Comparison of ENCODE assay signal across 8 cellular contexts in genomic region chr13:50123862-50124535, GRCh38.
DNase-seq lines count a peak whose midpoint lies in the region; ATAC-seq and TF ChIP-seq lines count a peak whose summit lies in the region.

No MANE protein-coding gene starts in this region.

- H3K4me2 ChIP-seq in GM23338: peak overlapping the region; percentile 95

- DNase-seq in ELF-1 (ENCODE audit: low read depth, low spot score) (peak; percentile 70), GM23338 (ENCODE audit: low spot score) (peak; percentile 89), LHCN-M2 (ENCODE audit: low read depth) (peak; percentile 93), SIG-M5 (lab: John Stamatoyannopoulos, UW) (peak; percentile 79), non-pigmented ciliary epithelial cell (ENCODE audit: low read depth) (peak; percentile 76), tibial artery (peak; percentile 90 to 95)
- peak; percentile 89 for DNase-seq in activated naive CD4-positive, alpha-beta T cell treated with anti-CD3 and anti-CD28 coated beads for 36 hours

- H2AFZ ChIP-seq in GM23338: peak overlapping the region; percentile 94

- H3K27ac ChIP-seq in GM23338 (ENCODE audit: low read depth): no peak overlapping the region
- peak overlapping the region; percentile 87 to 100 (median 99) for H3K27ac ChIP-seq in gastroesophageal sphincter
- peak overlapping the region; percentile 100 for H3K27ac ChIP-seq in tibial artery

- no peaks in the 10 kb centered on the region; the same call in 1 of the 3 replicates for H3K9me3 Mint-ChIP-seq in GM23338
- no peaks in the 10 kb centered on the region for H3K9me3 Mint-ChIP-seq in activated naive CD4-positive, alpha-beta T cell treated with anti-CD3 and anti-CD28 coated beads for 36 hours

- peak overlapping the region; percentile 89 for H3K4me3 ChIP-seq in GM23338
- peak overlapping the region; percentile 65 to 96 for H3K4me3 ChIP-seq in gastroesophageal sphincter
- peak overlapping the region; percentile 95 to 96 for H3K4me3 ChIP-seq in tibial artery

- ATAC-seq in GM23338 (peak; percentile 25), gastroesophageal sphincter (peak; percentile 88)

- peak overlapping the region; percentile 77 for H3K4me3 Mint-ChIP-seq in GM23338
- H3K4me3 Mint-ChIP-seq in activated naive CD4-positive, alpha-beta T cell treated with anti-CD3 and anti-CD28 coated beads for 36 hours: peak overlapping the region; percentile 77

- no peaks in the 10 kb centered on the region; the same call in 2 of the 3 replicates for H3K36me3 Mint-ChIP-seq in GM23338 (ENCODE audit: low read depth)
- H3K36me3 Mint-ChIP-seq in activated naive CD4-positive, alpha-beta T cell treated with anti-CD3 and anti-CD28 coated beads for 36 hours (ENCODE audit: low read depth): peaks cover 2% of the 10 kb centered on the region

- H3K4me1 Mint-ChIP-seq in GM23338: peaks cover 50% of the 10 kb centered on the region
- H3K4me1 Mint-ChIP-seq in activated naive CD4-positive, alpha-beta T cell treated with anti-CD3 and anti-CD28 coated beads for 36 hours (ENCODE audit: low read depth): peaks cover 48% of the 10 kb centered on the region

- H4K20me1 ChIP-seq in GM23338 (replicated peaks; ENCODE audit: insufficient read depth): peaks cover 29% of the 10 kb centered on the region

- H3K9me3 ChIP-seq in gastroesophageal sphincter (no peaks in the 10 kb centered on the region), tibial artery (no peaks in the 10 kb centered on the region)

- no peaks in the 10 kb centered on the region for H3K9me2 ChIP-seq in GM23338 (ENCODE audit: insufficient read depth)

- H3F3A ChIP-seq in GM23338 (replicated peaks; ENCODE audit: low read depth): peaks cover 44% of the 10 kb centered on the region

- 0% methylated on average over 3 of the region's 69 CpGs for WGBS in gastroesophageal sphincter (ENCODE audit: low coverage in 1 of 2), 2 donors

- CTCF ChIA-PET in activated naive CD4-positive, alpha-beta T cell treated with anti-CD3 and anti-CD28 coated beads for 36 hours (lab: Charles Lee): interaction anchor here (0.6 to 4.7 kb wide), 5 partner anchors 22 to 788 kb away, joined by 3 to 44 read pairs (median 3); no protein-coding TSS in a partner anchor

- H3K4me1 ChIP-seq in GM23338 (ENCODE audit: insufficient read depth) (peaks cover 51% of the 10 kb centered on the region), gastroesophageal sphincter (peaks cover 0 to 62% (median 7%) of the 10 kb centered on the region in 3 donors), tibial artery (peaks cover 0 to 35% (median 28%) of the 10 kb centered on the region in 4 donors)

- intact Hi-C loops in activated naive CD4-positive, alpha-beta T cell treated with anti-CD3 and anti-CD28 coated beads for 36 hours (cut with micrococcal nuclease): loop anchor here (1.0 to 2.0 kb wide), 9 partner anchors 18 to 1679 kb away; partner anchors contain the start of genes CAB39L, INTS6, KPNA3 and SETDB2
- intact Hi-C loops in tibial artery (cut with DNase I; ENCODE audit: low total_unique reads): loop anchor here (2.0 to 10.0 kb wide), 4 partner anchors 41 to 1611 kb away; partner anchors contain the start of genes KPNA3 and TRIM13

- no peak for TF ChIP-seq EP300 in gastroesophageal sphincter (IDR thresholded peaks at IDR 0.05)

- peaks cover 89% of the 10 kb centered on the region for H3K27me3 ChIP-seq in GM23338 (ENCODE audit: insufficient read depth)
- H3K27me3 ChIP-seq in gastroesophageal sphincter: peaks cover 20% of the 10 kb centered on the region
- no peaks in the 10 kb centered on the region for H3K27me3 ChIP-seq in tibial artery

- H3K27ac Mint-ChIP-seq in GM23338: no peak overlapping the region
- peak overlapping the region; percentile 92 for H3K27ac Mint-ChIP-seq in activated naive CD4-positive, alpha-beta T cell treated with anti-CD3 and anti-CD28 coated beads for 36 hours

- no peak for TF ChIP-seq CTCF in GM23338 (conservative IDR thresholded peaks at IDR 0.05; ENCODE audit: low read depth in 2 of 2)
- TF ChIP-seq CTCF in gastroesophageal sphincter (IDR thresholded peaks at IDR 0.05): peak in 2 of 4 experiments; percentile 18 to 33
- no peak for TF ChIP-seq CTCF in tibial artery (IDR thresholded peaks at IDR 0.05)

- H3K36me3 ChIP-seq in GM23338 (ENCODE audit: insufficient read depth) (no peaks in the 10 kb centered on the region), gastroesophageal sphincter (peaks cover 0 to 6% of the 10 kb centered on the region in 2 donors), tibial artery (no peaks in the 10 kb centered on the region)

- H3K79me2 ChIP-seq in GM23338 (replicated peaks; ENCODE audit: insufficient read depth): no peaks in the 10 kb centered on the region

- peak; percentile 90 to 94 for TF ChIP-seq POLR2A in gastroesophageal sphincter (IDR thresholded peaks at IDR 0.05)

- peaks cover 66% of the 10 kb centered on the region for H3K27me3 Mint-ChIP-seq in GM23338 (ENCODE audit: insufficient read depth, low read depth, poor library complexity)
- H3K27me3 Mint-ChIP-seq in activated naive CD4-positive, alpha-beta T cell treated with anti-CD3 and anti-CD28 coated beads for 36 hours (ENCODE audit: low read depth): peaks cover 15% of the 10 kb centered on the region

TF ChIP-seq in GM23338, 12 proteins besides CTCF, POLR2A, EP300 and RAD21:
- no peak for TF ChIP-seq JUNB (IDR thresholded peaks at IDR 0.05; ENCODE audit: unreplicated experiment)
- peak; percentile 96 for TF ChIP-seq CREB1 (CRISPR knock-in tag; IDR thresholded peaks at IDR 0.05; ENCODE audit: low read depth)
- TF ChIP-seq ZNF114 (CRISPR knock-in tag; IDR thresholded peaks at IDR 0.05): no peak
- peak; percentile 10 for TF ChIP-seq EZH2 (IDR thresholded peaks at IDR 0.05; ENCODE audit: low read depth, unreplicated experiment)
- TF ChIP-seq NANOG (IDR thresholded peaks at IDR 0.05; ENCODE audit: borderline replicate concordance): no peak
